Comparison of ENCODE assay signal across 1 cellular context in the genomic region with DNA sequence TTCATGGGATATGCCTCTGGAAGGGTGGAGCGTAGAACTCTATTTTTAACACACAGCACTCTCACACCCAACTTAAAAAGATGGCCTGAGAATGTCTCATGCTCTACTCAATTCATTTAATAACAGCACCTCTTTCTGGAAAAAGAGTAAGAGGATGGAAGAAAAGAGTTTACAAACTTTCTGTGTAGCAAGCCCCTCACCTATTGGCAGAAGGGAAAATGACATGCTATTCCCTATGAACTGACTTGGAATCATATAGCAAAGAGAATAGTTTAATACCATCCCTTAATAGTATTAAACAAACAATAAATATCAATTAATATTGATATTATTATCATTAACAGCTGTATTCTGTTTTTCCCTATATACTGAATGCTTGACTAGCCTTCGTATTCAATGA.
TF ChIP-seq lines count a peak whose summit lies in the region.

No MANE protein-coding gene starts in this region.

TF ChIP-seq in SK-N-SH treated with all-trans-retinoic acid at 6 μM for 48 hours, 23 proteins besides CTCF, POLR2A, EP300 and RAD21 (continued from another document):
- no peak for TF ChIP-seq PATZ1 (CRISPR knock-in tag; IDR thresholded peaks at IDR 0.05; ENCODE audit: borderline replicate concordance)
- no peak for TF ChIP-seq CREB5 (CRISPR knock-in tag; IDR thresholded peaks at IDR 0.05; ENCODE audit: low read depth)
- TF ChIP-seq TCF4 (CRISPR knock-in tag; IDR thresholded peaks at IDR 0.05; ENCODE audit: borderline replicate concordance), result no peak
- no peak for TF ChIP-seq CSDC2 (CRISPR knock-in tag; IDR thresholded peaks at IDR 0.05)
- no peak for TF ChIP-seq PPARA (CRISPR knock-in tag; IDR thresholded peaks at IDR 0.05; ENCODE audit: borderline replicate concordance)
